1 cellular context compared by ENCODE assay signal in the genomic region with DNA sequence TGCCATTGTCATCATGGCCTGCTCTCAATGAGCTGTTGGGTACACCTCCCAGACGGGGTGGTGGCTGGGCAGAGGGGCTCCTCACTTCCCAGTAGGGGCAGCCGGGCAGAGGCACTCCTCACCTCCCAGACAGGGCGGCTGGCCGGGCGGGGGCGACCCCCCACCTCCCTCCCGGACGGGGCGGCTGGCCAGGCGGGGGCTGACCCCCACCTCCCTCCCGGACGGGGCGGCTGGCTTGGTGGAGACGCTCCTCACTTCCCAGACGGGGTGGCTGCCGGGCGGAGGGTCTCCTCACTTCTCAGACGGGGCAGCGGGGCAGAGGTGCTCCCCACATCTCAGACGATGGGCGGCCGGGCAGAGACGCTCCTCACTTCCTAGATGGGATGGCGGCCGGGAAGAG. TPM values are rescaled to one million over a fixed set of nuclear protein-coding genes. Genes with fewer than 3 reads are reported as not detected.
"Had no signal": no experiment of that assay in that cellular context is flagged by ENCODE, and none has a peak within 500 bp of the region (broad histone marks: within the 10 kb centered on the region; RNA-seq: fewer than 3 reads in every experiment).

No MANE protein-coding gene starts in this region.

RNA-seq across cellular contexts. Expression of a gene that starts 18.0 kb away (rescaled TPM):
- total RNA-seq: G401 had no signal
